Comparison of ENCODE assay signal across 29 cellular contexts in genomic region chr15:69279636-69280035, GRCh38. TPM values are rescaled to one million over a fixed set of nuclear protein-coding genes. Genes with fewer than 3 reads are reported as not detected.
DNase-seq lines count a peak whose midpoint lies in the region; ATAC-seq, FAIRE-seq and TF ChIP-seq lines count a peak whose summit lies in the region.
"Had no signal": no experiment of that assay in that cellular context is flagged by ENCODE, and none has a peak within 500 bp of the region (broad histone marks: within the 10 kb centered on the region; RNA-seq: fewer than 3 reads in every experiment).

No MANE protein-coding gene starts in this region.

- DNase-seq in bronchial epithelial cell (ENCODE audit: low read depth) (no peak), endodermal cell (peak; percentile 28), left lobe of liver (ENCODE audit: low spot score) (no peak)
- no peak for DNase-seq in effector CD4-positive, alpha-beta T cell
- DNase-seq in naive thymus-derived CD8-positive, alpha-beta T cell: no peak
- DNase-seq: 8988T; ACHN; BE2C; C1 segment of cervical spinal cord; CD4-positive, alpha-beta memory T cell; CD4-positive, CD25-positive, alpha-beta regulatory T cell; CD8-positive, alpha-beta memory T cell; COR-L47; DMS 273 treated with DMSO at 0.1 percent for 48 hours; DMS153; DMS53; DMS79; DND-41; EL; GDM1 had no signal

- TF ChIP-seq CTCF in bronchial epithelial cell (IDR thresholded peaks at IDR 0.05; ENCODE audit: insufficient read depth, low read length, severe bottlenecking) (no peak), endodermal cell (conservative IDR thresholded peaks at IDR 0.05) (no peak), nephron (IDR thresholded peaks at IDR 0.05; ENCODE audit: unreplicated experiment in 3 of 3) (no peak)

- peak; percentile 52 for FAIRE-seq in bronchial epithelial cell (lab: Jason Lieb, UNC)
- FAIRE-seq: A204.1, GM12878, GM12892, GM18507, GM19239 had no signal

- H3K4me3 Mint-ChIP-seq in endodermal cell: no peak overlapping the region
- no peak overlapping the region for H3K4me3 Mint-ChIP-seq in nephron
- no peak overlapping the region for H3K4me3 Mint-ChIP-seq in naive thymus-derived CD8-positive, alpha-beta T cell
- H3K4me3 Mint-ChIP-seq: CD14-positive monocyte; CD4-positive, alpha-beta memory T cell; CD4-positive, CD25-positive, alpha-beta regulatory T cell; CD8-positive, alpha-beta memory T cell had no signal

- H3K9me3 ChIP-seq in endodermal cell (ENCODE audit: control insufficient read depth, low read length): no peaks in the 10 kb centered on the region
- H3K9me3 ChIP-seq: BE2C, BLaER1 had no signal

- ATAC-seq in HG03196 (IDR thresholded peaks at IDR 0.05; ENCODE audit: unreplicated experiment) (no peak), left lobe of liver (no peak)
- ATAC-seq in naive thymus-derived CD8-positive, alpha-beta T cell: no peak
- ATAC-seq: GM12878 had no signal

- no peak overlapping the region for H3K9ac ChIP-seq in endodermal cell (ENCODE audit: extremely low read depth, low read length, poor library complexity, severe bottlenecking)
- H3K9ac ChIP-seq: BLaER1 had no signal

- 88 to 98% methylated on average over 4 to 7 of the region's 7 CpGs for WGBS in endodermal cell (ENCODE audit: insufficient coverage in 1 of 2, insufficient read length in 1 of 2), 2 experiments

- no peaks in the 10 kb centered on the region for H3K36me3 ChIP-seq in bronchial epithelial cell (ENCODE audit: control insufficient read depth, insufficient read depth, low read length)
- H3K36me3 ChIP-seq in endodermal cell (ENCODE audit: control insufficient read depth, insufficient read depth, low read length): no peaks in the 10 kb centered on the region
- H3K36me3 ChIP-seq: BE2C, BLaER1 had no signal

- no peak overlapping the region for H3K27ac Mint-ChIP-seq in endodermal cell
- H3K27ac Mint-ChIP-seq in nephron: peak overlapping the region; percentile 40 to 77 (median 70)
- H3K27ac Mint-ChIP-seq in naive thymus-derived CD8-positive, alpha-beta T cell: no peak overlapping the region
- H3K27ac Mint-ChIP-seq: CD14-positive monocyte; CD4-positive, alpha-beta memory T cell; CD4-positive, CD25-positive, alpha-beta regulatory T cell; CD8-positive, alpha-beta memory T cell had no signal

- POLR2A ChIA-PET in naive thymus-derived CD8-positive, alpha-beta T cell (lab: Charles Lee): no interaction called here

- H3K4me1 ChIP-seq in endodermal cell (ENCODE audit: control insufficient read depth, insufficient read depth, low read length): peaks cover 32% of the 10 kb centered on the region
- H3K4me1 ChIP-seq: BE2C had no signal

- H3K27me3 ChIP-seq in bronchial epithelial cell (ENCODE audit: control insufficient read depth, insufficient read depth, low read length) (no peaks in the 10 kb centered on the region), endodermal cell (ENCODE audit: control insufficient read depth, insufficient read depth, low read length, poor library complexity, severe bottlenecking) (no peaks in the 10 kb centered on the region)
- H3K27me3 ChIP-seq: BE2C, BLaER1 had no signal

- H3K27ac ChIP-seq in endodermal cell (ENCODE audit: low read depth, low read length): no peak overlapping the region
- H3K27ac ChIP-seq: BLaER1 had no signal

- H3K4me1 Mint-ChIP-seq in endodermal cell (peaks cover 51% of the 10 kb centered on the region), nephron (peaks cover 50% of the 10 kb centered on the region)
- H3K4me1 Mint-ChIP-seq in naive thymus-derived CD8-positive, alpha-beta T cell: no peaks in the 10 kb centered on the region
- H3K4me1 Mint-ChIP-seq: CD14-positive monocyte; CD4-positive, alpha-beta memory T cell; CD4-positive, CD25-positive, alpha-beta regulatory T cell; CD8-positive, alpha-beta memory T cell had no signal

- H3K27me3 Mint-ChIP-seq in endodermal cell (ENCODE audit: insufficient read depth) (no peaks in the 10 kb centered on the region), nephron (ENCODE audit: low read depth) (no peaks in the 10 kb centered on the region)
- H3K27me3 Mint-ChIP-seq in naive thymus-derived CD8-positive, alpha-beta T cell: peaks cover 0 to 14% (median 4%) of the 10 kb centered on the region in 5 donors

- H3K4me3 ChIP-seq in bronchial epithelial cell (ENCODE audit: low read depth, low read length) (no peak overlapping the region), endodermal cell (ENCODE audit: low read length) (no peak overlapping the region)
- H3K4me3 ChIP-seq: BLaER1, GM12878 had no signal

- H3K9me3 Mint-ChIP-seq in endodermal cell: no peaks in the 10 kb centered on the region
- H3K9me3 Mint-ChIP-seq in nephron: no peaks in the 10 kb centered on the region
- H3K9me3 Mint-ChIP-seq in naive thymus-derived CD8-positive, alpha-beta T cell: no peaks in the 10 kb centered on the region
- H3K9me3 Mint-ChIP-seq: CD4-positive, CD25-positive, alpha-beta regulatory T cell; CD8-positive, alpha-beta memory T cell had no signal

- H3K36me3 Mint-ChIP-seq in endodermal cell (ENCODE audit: low read depth): no peaks in the 10 kb centered on the region
- H3K36me3 Mint-ChIP-seq in nephron (ENCODE audit: low read depth): no peaks in the 10 kb centered on the region
- H3K36me3 Mint-ChIP-seq in naive thymus-derived CD8-positive, alpha-beta T cell: no peaks in the 10 kb centered on the region
- H3K36me3 Mint-ChIP-seq: CD14-positive monocyte; CD4-positive, alpha-beta memory T cell; CD4-positive, CD25-positive, alpha-beta regulatory T cell; CD8-positive, alpha-beta memory T cell had no signal

RNA-seq across cellular contexts. Expression of gene PAQR5, which starts 19.1 kb away (rescaled TPM):
- 0.53 and 3.6 TPM in 2 replicates for total RNA-seq in bronchial epithelial cell
- total RNA-seq in endodermal cell: 10 to 100 TPM; 43.6 to 55.6 TPM
- 4.9 TPM for polyA plus RNA-seq in endodermal cell (2013, experiment 1 of 2)
- polyA plus RNA-seq in endodermal cell (2013, experiment 2 of 2): 4.1 TPM
- total RNA-seq in left lobe of liver: 0.50 TPM
- not detected for total RNA-seq in naive thymus-derived CD8-positive, alpha-beta T cell
- polyA plus RNA-seq in naive thymus-derived CD8-positive, alpha-beta T cell: not detected
- total RNA-seq: CD4-positive, CD25-positive, alpha-beta regulatory T cell; CD8-positive, alpha-beta memory T cell; GM12878 had no signal
- polyA plus RNA-seq: CD14-positive monocyte; CD4-positive, alpha-beta memory T cell; CD4-positive, CD25-positive, alpha-beta regulatory T cell; CD8-positive, alpha-beta memory T cell had no signal

Comparison
In these comparisons a context has a peak if more than half of its experiments do, and no peak if none do; other contexts are left out.
1. H3K27ac Mint-ChIP-seq: peak in nephron (3 of 3); none in endodermal cell (single experiment) and naive thymus-derived CD8-positive, alpha-beta T cell (0 of 10).